ENCODE assay signal across 1 cellular context in genomic region chr2:43725711-43726246, GRCh38.
TF ChIP-seq lines count a peak whose summit lies in the region.

No MANE protein-coding gene starts in this region.

TF ChIP-seq in GM23338, 12 proteins besides CTCF, POLR2A, EP300 and RAD21 (continued from another document):
- no peak for TF ChIP-seq ZNF462 (CRISPR knock-in tag; IDR thresholded peaks at IDR 0.05)
